15 cellular contexts compared by ENCODE assay signal in genomic region chr2:68907232-68907922, GRCh38. TPM values are rescaled to one million over a fixed set of nuclear protein-coding genes. Genes with fewer than 3 reads are reported as not detected.
DNase-seq lines count a peak whose midpoint lies in the region; ATAC-seq, FAIRE-seq and TF ChIP-seq lines count a peak whose summit lies in the region.
"Had no signal": no experiment of that assay in that cellular context is flagged by ENCODE, and none has a peak within 500 bp of the region (broad histone marks: within the 10 kb centered on the region; RNA-seq: fewer than 3 reads in every experiment).

No MANE protein-coding gene starts in this region.

- WGBS in esophagus squamous epithelium, 2 donors, result 79 to 81% methylated on average over 4 to 5 of the region's 5 CpGs
- WGBS in GM23248 (ENCODE audit: low coverage in 1 of 2, low lambda C conversion rate in 2 of 2, missing lambda C conversion rate in 2 of 2), 2 experiments, result 89 to 90% methylated on average over 5 of the region's 5 CpGs

- CTCF ChIA-PET in T-cell (lab: Charles Lee), result interaction anchor here (0.6 to 2.4 kb wide), 24 partner anchors 18 to 746 kb away, joined by 3 to 18 read pairs (median 4); partner anchors contain the start of genes ARHGAP25 (in 1 of the 2) and FBXO48 (in 1 of the 2)

- H3K27ac Mint-ChIP-seq in T-cell (peak overlapping the region; percentile 94 to 95), osteocyte (ENCODE audit: unreplicated experiment) (no peak overlapping the region)
- H3K27ac Mint-ChIP-seq: nephron had no signal

- H3F3A ChIP-seq in GM23248 (ENCODE audit: insufficient read depth), result no peaks in the 10 kb centered on the region

- no peaks in the 10 kb centered on the region for H3K79me2 ChIP-seq in GM23248 (ENCODE audit: insufficient read depth)

- peaks cover 0 to 7% (median 0%) of the 10 kb centered on the region in 3 donors for H3K9me3 Mint-ChIP-seq in T-cell
- H3K9me3 Mint-ChIP-seq in osteocyte (ENCODE audit: unreplicated experiment), result peaks cover 22% of the 10 kb centered on the region

- H3K27me3 ChIP-seq in BLaER1, result no peaks in the 10 kb centered on the region
- no peaks in the 10 kb centered on the region for H3K27me3 ChIP-seq in esophagus squamous epithelium
- no peaks in the 10 kb centered on the region for H3K27me3 ChIP-seq in GM23248 (replicated peaks; ENCODE audit: insufficient read depth)
- H3K27me3 ChIP-seq: dorsolateral prefrontal cortex, SJCRH30 had no signal

- H3K27me3 Mint-ChIP-seq in T-cell (no peaks in the 10 kb centered on the region), osteocyte (ENCODE audit: unreplicated experiment) (peaks cover 24% of the 10 kb centered on the region)

- H2AFZ ChIP-seq in GM23248, result no peak overlapping the region

- H3K4me2 ChIP-seq in BLaER1 (peak overlapping the region; percentile 81), GM23248 (ENCODE audit: unreplicated experiment) (no peak overlapping the region)

- intact Hi-C loops in esophagus squamous epithelium (cut with DNase I), result loop anchor here (10.0 kb wide), 1 partner anchor 63 kb away; no protein-coding TSS in a partner anchor

- TF ChIP-seq POLR2A in GM12891 (IDR thresholded peaks at IDR 0.05; ENCODE audit: low read depth, low read length) (no peak), esophagus squamous epithelium (IDR thresholded peaks at IDR 0.05) (no peak)

- ATAC-seq in T-cell (replicated peaks in 1 of 4) (no peak), HG03139 (IDR thresholded peaks at IDR 0.05; ENCODE audit: unreplicated experiment) (no peak)

- no peaks in the 10 kb centered on the region for H3K36me3 Mint-ChIP-seq in T-cell
- H3K36me3 Mint-ChIP-seq in osteocyte (ENCODE audit: unreplicated experiment), result no peaks in the 10 kb centered on the region

- H3K9me3 ChIP-seq in BLaER1 (peaks cover 5% of the 10 kb centered on the region), esophagus squamous epithelium (no peaks in the 10 kb centered on the region), GM23248 (ENCODE audit: low read depth) (no peaks in the 10 kb centered on the region)

- H4K20me1 ChIP-seq in BLaER1, result no peaks in the 10 kb centered on the region
- H4K20me1 ChIP-seq in GM23248 (ENCODE audit: insufficient read depth), result no peaks in the 10 kb centered on the region

- peak overlapping the region in 1 of 3 donors; percentile 63 for H3K4me3 Mint-ChIP-seq in T-cell
- H3K4me3 Mint-ChIP-seq in osteocyte (ENCODE audit: unreplicated experiment), result no peak overlapping the region
- H3K4me3 Mint-ChIP-seq: nephron had no signal

- peaks cover 33 to 41% (median 36%) of the 10 kb centered on the region in 3 donors for H3K4me1 Mint-ChIP-seq in T-cell
- H3K4me1 Mint-ChIP-seq in osteocyte (ENCODE audit: unreplicated experiment), result peaks cover 7% of the 10 kb centered on the region

- H3K36me3 ChIP-seq in BLaER1 (no peaks in the 10 kb centered on the region), esophagus squamous epithelium (no peaks in the 10 kb centered on the region), GM23248 (ENCODE audit: low read depth) (no peaks in the 10 kb centered on the region)
- H3K36me3 ChIP-seq: SJCRH30 had no signal

- H3K9me2 ChIP-seq in GM23248 (ENCODE audit: insufficient read depth), result no peaks in the 10 kb centered on the region

- FAIRE-seq in GM12891 (lab: Jason Lieb, UNC), result peak; percentile 76

- H3K27ac ChIP-seq in BLaER1 (peak overlapping the region; percentile 78), esophagus squamous epithelium (peak overlapping the region; percentile 26 to 78 (median 73)), GM23248 (no peak overlapping the region)
- H3K27ac ChIP-seq: dorsolateral prefrontal cortex had no signal

- in situ Hi-C loops in GM23248 (cut with MboI), result no loop called here

- H3K9ac ChIP-seq in BLaER1 (peak overlapping the region; percentile 45; the same call in 1 of the 2 replicates), GM23248 (no peak overlapping the region)

- DNase-seq in GM12891 (ENCODE audit: insufficient read length, low spot score), result no peak
- no peak for DNase-seq in T-cell
- no peak for DNase-seq in esophagus squamous epithelium (lab: John Stamatoyannopoulos, UW)
- no peak for DNase-seq in GM23248
- no peak for DNase-seq in osteocyte (ENCODE audit: extremely low spot score, unreplicated experiment)
- no peak for DNase-seq in COR-L47 (lab: John Stamatoyannopoulos, UW)
- DNase-seq: dorsolateral prefrontal cortex; GOT3; NCI-H2081 treated with DMSO at 0.1 percent for 48 hours; SJCRH30; stimulated activated CD4-positive, alpha-beta T cell treated with anti-CD3 and anti-CD28 coated beads, Interleukin-4, amount 100 ng/mL, for 24 hours had no signal

- H3K4me1 ChIP-seq in BLaER1 (peaks cover 50% of the 10 kb centered on the region), esophagus squamous epithelium (peaks cover 11 to 24% (median 17%) of the 10 kb centered on the region in 3 donors), GM23248 (ENCODE audit: insufficient read depth) (peaks cover 6% of the 10 kb centered on the region)

- no peak overlapping the region for H3K4me3 ChIP-seq in BLaER1
- no peak overlapping the region for H3K4me3 ChIP-seq in esophagus squamous epithelium
- no peak overlapping the region for H3K4me3 ChIP-seq in GM23248
- H3K4me3 ChIP-seq: dorsolateral prefrontal cortex, SJCRH30 had no signal

- TF ChIP-seq CTCF in esophagus squamous epithelium (IDR thresholded peaks at IDR 0.05), result no peak
- no peak for TF ChIP-seq CTCF in osteocyte (IDR thresholded peaks at IDR 0.05)

- POLR2A ChIA-PET in T-cell (lab: Charles Lee), result interaction anchor here (0.6 to 1.1 kb wide), 6 partner anchors 8 to 440 kb away, joined by 3 to 8 read pairs (median 3); partner anchors contain the start of genes APLF (in 1 of the 2) and FBXO48 (in 1 of the 2)

TF ChIP-seq in GM12891, 5 proteins besides CTCF, POLR2A, EP300 and RAD21:
- no peak for TF ChIP-seq POLR2AphosphoS5 (IDR thresholded peaks at IDR 0.05; ENCODE audit: low read depth, low read length)
- TF ChIP-seq PAX5 (IDR thresholded peaks at IDR 0.05; ENCODE audit: insufficient read depth, low read length, severe bottlenecking), result no peak
- TF ChIP-seq POU2F2 (IDR thresholded peaks at IDR 0.05; ENCODE audit: low read depth, low read length), result no peak
- TF ChIP-seq SPI1 (IDR thresholded peaks at IDR 0.05; ENCODE audit: low read depth, low read length), result no peak

RNA-seq across cellular contexts. Expression of gene BMP10, which starts 36.2 kb away (rescaled TPM):
- polyA plus RNA-seq in GM12891 (2012; ENCODE audit: low read depth, missing spikeins), result not detected
- total RNA-seq in T-cell (not detected), esophagus squamous epithelium (not detected), osteocyte (not detected in 2 replicates)
- total RNA-seq in GM23248 (2014; rRNA removed; shearing (Covaris generic)), result not detected in 2 replicates
- polyA plus RNA-seq in GM23248 (2016; fragmentation: Nextera tagmentation; extraction: Ambion mirVana), result not detected in 2 replicates
- total RNA-seq: dorsolateral prefrontal cortex, SJCRH30, urinary bladder had no signal
- polyA plus RNA-seq: urinary bladder had no signal

RNA-seq across cellular contexts. Expression of gene GKN2, which starts 45.3 kb away (rescaled TPM):
- not detected for polyA plus RNA-seq in GM12891 (2012; ENCODE audit: low read depth, missing spikeins)
- not detected for total RNA-seq in T-cell
- total RNA-seq in esophagus squamous epithelium, result not detected
- not detected in 2 replicates for total RNA-seq in GM23248 (2014; rRNA removed; shearing (Covaris generic))
- not detected in 2 replicates for polyA plus RNA-seq in GM23248 (2016; fragmentation: Nextera tagmentation; extraction: Ambion mirVana)
- total RNA-seq in osteocyte, result not detected in 2 replicates
- total RNA-seq: dorsolateral prefrontal cortex, SJCRH30, urinary bladder had no signal
- polyA plus RNA-seq: urinary bladder had no signal
